1 cellular context compared by ENCODE assay signal in the genomic region with DNA sequence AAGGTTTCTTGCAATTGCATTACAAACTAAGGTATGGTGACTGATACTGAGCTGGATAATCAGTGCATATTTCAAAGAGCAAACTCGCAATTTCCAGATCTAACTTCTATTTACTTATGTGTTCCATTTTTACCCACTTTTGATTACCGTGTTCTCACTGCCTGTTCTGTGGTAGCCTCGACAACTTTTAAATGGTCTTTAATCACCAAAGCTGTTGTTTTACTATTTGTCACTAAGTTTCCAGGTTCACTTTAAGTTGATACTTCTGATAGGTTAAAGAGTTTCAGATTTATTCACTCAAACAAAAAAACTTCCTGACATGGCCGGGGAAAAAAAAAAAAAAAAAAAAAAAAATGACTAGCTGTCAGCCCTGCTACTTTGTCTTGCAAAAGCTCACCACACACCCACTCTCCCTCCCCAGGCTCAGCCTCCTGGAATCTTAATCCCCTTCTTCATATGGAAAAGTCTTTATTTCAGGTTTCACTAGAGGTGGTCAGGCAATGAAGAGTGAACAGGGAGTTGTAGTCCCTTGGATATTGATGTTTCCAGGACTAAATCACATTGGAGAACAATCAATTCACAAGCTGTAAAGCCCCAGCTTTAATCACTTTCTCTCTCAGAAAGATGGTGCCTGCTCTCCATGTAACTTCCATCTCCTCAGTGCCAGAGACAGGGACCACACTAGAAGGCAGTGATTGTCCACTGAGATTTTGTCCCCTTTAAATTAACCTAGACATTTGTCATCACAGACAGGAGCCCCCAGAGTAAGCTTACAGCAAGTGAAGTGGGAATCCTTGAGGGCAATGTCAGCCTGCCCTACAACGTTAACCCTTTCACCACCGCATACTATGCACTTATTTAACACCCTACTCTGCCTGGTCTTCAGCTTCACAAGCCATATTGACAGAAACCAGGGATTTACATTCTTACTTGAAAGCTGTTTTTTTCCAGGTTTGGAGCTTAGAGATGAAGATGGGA.
TF ChIP-seq lines count a peak whose summit lies in the region.

No MANE protein-coding gene starts in this region.

TF ChIP-seq in GM23338, 12 proteins besides CTCF, POLR2A, EP300 and RAD21 (continued from another document):
- TF ChIP-seq POLR2AphosphoS5 (IDR thresholded peaks at IDR 0.05; ENCODE audit: low read depth) (no peak; the same call in 1 of the 2 replicates), STAT1 (IDR thresholded peaks at IDR 0.05; ENCODE audit: unreplicated experiment) (no peak), CREB1 (CRISPR knock-in tag; IDR thresholded peaks at IDR 0.05; ENCODE audit: low read depth) (no peak), EZH2phosphoT487 (IDR thresholded peaks at IDR 0.05; ENCODE audit: unreplicated experiment) (no peak)
